ENCODE assay signal across 1 cellular context in genomic region chr15:38481113-38481512, GRCh38.
TF ChIP-seq lines count a peak whose summit lies in the region.

No MANE protein-coding gene starts in this region.

TF ChIP-seq in K562, 482 proteins besides CTCF, POLR2A, EP300 and RAD21 (continued from another document):
- TF ChIP-seq ZBTB33 (CRISPR knock-in tag; IDR thresholded peaks at IDR 0.05) = no peak
TF ChIP-seq in K562: peak in this region for 3.
